ENCODE assay signal across 3 cellular contexts in the genomic region with DNA sequence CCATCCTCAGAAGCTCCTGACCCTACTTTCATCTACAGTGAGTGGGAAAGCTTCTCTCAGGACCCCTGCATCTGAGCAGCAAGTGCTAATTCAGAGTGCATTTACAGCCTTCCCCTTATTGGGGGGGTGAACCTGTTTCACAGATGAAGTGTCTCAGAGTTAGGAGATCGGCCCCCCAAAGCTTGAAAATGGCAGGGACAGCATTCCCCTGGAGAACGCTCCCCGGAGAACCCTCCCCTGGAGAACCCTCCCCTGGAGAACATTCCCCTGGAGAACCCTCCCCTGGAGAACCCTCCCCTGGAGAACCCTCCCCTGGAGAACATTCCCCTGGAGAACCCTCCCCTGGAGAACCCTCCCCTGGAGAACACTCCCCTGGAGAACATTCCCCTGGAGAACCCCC. TPM values are rescaled to one million over a fixed set of nuclear protein-coding genes. Genes with fewer than 3 reads are reported as not detected.
"Had no signal": no experiment of that assay in that cellular context is flagged by ENCODE, and none has a peak within 500 bp of the region (broad histone marks: within the 10 kb centered on the region; RNA-seq: fewer than 3 reads in every experiment).

No MANE protein-coding gene starts in this region.

RNA-seq across cellular contexts. Expression of a gene that starts 60.0 kb away (rescaled TPM):
- total RNA-seq: GM23248, H4, HFFc6 had no signal
- polyA plus RNA-seq: GM23248 had no signal
